In genomic region chr5:42631241-42631640, GRCh38 we compare ENCODE assay signal across 28 cellular contexts.
"Had no signal": no experiment of that assay in that cellular context is flagged by ENCODE, and none has a peak within 500 bp of the region (broad histone marks: within the 10 kb centered on the region; RNA-seq: fewer than 3 reads in every experiment).

No MANE protein-coding gene starts in this region.

- H3K4me2 ChIP-seq: SK-N-SH had no signal

- H3K4me1 ChIP-seq: ascending aorta, SJSA1 had no signal

- H3K9ac ChIP-seq: SK-N-SH had no signal

- H3K4me1 Mint-ChIP-seq: activated CD4-positive, alpha-beta T cell treated with anti-CD3 and anti-CD28 coated beads, Interleukin-2, amount 10 ng/mL, durations not matched to agents 24 days and 14 days; activated naive CD4-positive, alpha-beta T cell treated with anti-CD3 and anti-CD28 coated beads, Interleukin-2, amount 50 U/mL, for 24 hours; activated naive CD8-positive, alpha-beta T cell treated with anti-CD3 and anti-CD28 coated beads, Interleukin-2, amount 10 ng/mL, durations not matched to agents 7 days and 5 days had no signal

- H3K27ac Mint-ChIP-seq: activated CD4-positive, alpha-beta T cell treated with anti-CD3 and anti-CD28 coated beads, Interleukin-2, amount 10 ng/mL, durations not matched to agents 24 days and 14 days; activated CD8-positive, alpha-beta T cell treated with anti-CD3 and anti-CD28 coated beads for 36 hours; activated naive CD4-positive, alpha-beta T cell treated with anti-CD3 and anti-CD28 coated beads, Interleukin-2, amount 50 U/mL, for 24 hours; activated naive CD8-positive, alpha-beta T cell treated with anti-CD3 and anti-CD28 coated beads, Interleukin-2, amount 10 ng/mL, durations not matched to agents 7 days and 5 days; activated T-cell treated with anti-CD3 and anti-CD28 coated beads, Interleukin-2, amount 50 U/mL, for 24 hours; activated T-helper 2 cell treated with anti-CD3 and anti-CD28 coated beads, Interferon-gamma antibody, Interleukin-2, Interleukin-4, amounts not matched to agents 10 μg/mL and 5 μg/mL and 100 μg/mL, durations not matched to agents 14 hours and 24 hours and 36 hours; T-helper 1 cell treated with Interleukin-12 subunit alpha and Interleukin-12 subunit beta and Interleukin-4 antibody, amounts not matched to agents 30 μg/mL and 1 μg/mL, for 36 hours; T-helper 2 cell treated with Interferon-gamma antibody and Interleukin-4, amounts not matched to agents 5 μg/mL and 100 μg/mL, for 36 hours had no signal

- H3K9me3 ChIP-seq: ascending aorta, SJSA1, SK-N-SH had no signal

- ATAC-seq: activated CD8-positive, alpha-beta T cell treated with anti-CD3 and anti-CD28 coated beads for 36 hours had no signal

- H3K9me3 Mint-ChIP-seq: activated CD4-positive, alpha-beta T cell treated with anti-CD3 and anti-CD28 coated beads, Interleukin-2, amount 10 ng/mL, durations not matched to agents 24 days and 14 days; activated CD8-positive, alpha-beta T cell treated with anti-CD3 and anti-CD28 coated beads for 36 hours; activated naive CD4-positive, alpha-beta T cell treated with anti-CD3 and anti-CD28 coated beads, Interleukin-2, amount 50 U/mL, for 24 hours; activated naive CD8-positive, alpha-beta T cell treated with anti-CD3 and anti-CD28 coated beads, Interleukin-2, amount 10 ng/mL, durations not matched to agents 7 days and 5 days; activated T-cell treated with anti-CD3 and anti-CD28 coated beads, Interleukin-2, amount 50 U/mL, for 24 hours; activated T-helper 2 cell treated with anti-CD3 and anti-CD28 coated beads, Interferon-gamma antibody, Interleukin-2, Interleukin-4, amounts not matched to agents 10 μg/mL and 5 μg/mL and 100 μg/mL, durations not matched to agents 14 hours and 24 hours and 36 hours; T-helper 1 cell treated with Interleukin-12 subunit alpha and Interleukin-12 subunit beta and Interleukin-4 antibody, amounts not matched to agents 30 μg/mL and 1 μg/mL, for 36 hours; T-helper 2 cell treated with Interferon-gamma antibody and Interleukin-4, amounts not matched to agents 5 μg/mL and 100 μg/mL, for 36 hours had no signal

- DNase-seq: activated CD4-positive, alpha-beta T cell treated with anti-CD3 and anti-CD28 coated beads, Interleukin-2, amount 10 ng/mL, durations not matched to agents 24 days and 14 days; activated CD4-positive, alpha-beta T cell treated with anti-CD3 and anti-CD28 coated beads, Interleukin-2, amount 50 U/mL, for 4 hours; activated CD8-positive, alpha-beta T cell treated with anti-CD3 and anti-CD28 coated beads for 36 hours; activated gamma-delta T cell; activated naive CD4-positive, alpha-beta T cell treated with Interleukin-2 at 50 U/mL for 16 hours; activated naive CD8-positive, alpha-beta T cell treated with anti-CD3 and anti-CD28 coated beads, Interleukin-2, amount 10 ng/mL, durations not matched to agents 7 days and 5 days; activated T-cell treated with anti-CD3 and anti-CD28 coated beads, Interleukin-2, amount 50 U/mL, for 24 hours; amygdala; NCI-H1092 treated with DMSO at 0.1 percent for 48 hours; NCI-H1417; NCI-H146; NCI-H187; NCI-H2029 treated with DMSO at 0.1 percent for 48 hours; NCI-H2107; NCI-H2171; NCI-H510A; NCI-H526; NCI-H748 treated with DMSO at 0.1 percent for 48 hours; NK-92 treated with Interleukin-12 subunit alpha and Interleukin-12 subunit beta, amount 100 ng/mL, for 24 hours; OCI-M1; SHP77 treated with DMSO at 0.1 percent for 48 hours; SK-N-SH had no signal

- H3K27me3 Mint-ChIP-seq: activated naive CD8-positive, alpha-beta T cell treated with anti-CD3 and anti-CD28 coated beads, Interleukin-2, amount 10 ng/mL, durations not matched to agents 7 days and 5 days; activated T-cell treated with anti-CD3 and anti-CD28 coated beads, Interleukin-2, amount 50 U/mL, for 24 hours had no signal

- H3K4me3 Mint-ChIP-seq: activated CD4-positive, alpha-beta T cell treated with anti-CD3 and anti-CD28 coated beads, Interleukin-2, amount 10 ng/mL, durations not matched to agents 24 days and 14 days; activated CD8-positive, alpha-beta T cell treated with anti-CD3 and anti-CD28 coated beads for 36 hours; activated naive CD4-positive, alpha-beta T cell treated with anti-CD3 and anti-CD28 coated beads, Interleukin-2, amount 50 U/mL, for 24 hours; activated naive CD8-positive, alpha-beta T cell treated with anti-CD3 and anti-CD28 coated beads, Interleukin-2, amount 10 ng/mL, durations not matched to agents 7 days and 5 days; activated T-cell treated with anti-CD3 and anti-CD28 coated beads, Interleukin-2, amount 50 U/mL, for 24 hours; T-helper 1 cell treated with Interleukin-12 subunit alpha and Interleukin-12 subunit beta and Interleukin-4 antibody, amounts not matched to agents 30 μg/mL and 1 μg/mL, for 36 hours; T-helper 2 cell treated with Interferon-gamma antibody and Interleukin-4, amounts not matched to agents 5 μg/mL and 100 μg/mL, for 36 hours had no signal

- H3K36me3 ChIP-seq: ascending aorta, SJSA1 had no signal

- H3K4me3 ChIP-seq: ascending aorta, SJSA1 had no signal

- H3K27me3 ChIP-seq: ascending aorta, SJSA1 had no signal

- H3K36me3 Mint-ChIP-seq: activated naive CD4-positive, alpha-beta T cell treated with anti-CD3 and anti-CD28 coated beads, Interleukin-2, amount 50 U/mL, for 24 hours; activated naive CD8-positive, alpha-beta T cell treated with anti-CD3 and anti-CD28 coated beads, Interleukin-2, amount 10 ng/mL, durations not matched to agents 7 days and 5 days had no signal

- H3K27ac ChIP-seq: ascending aorta, SJSA1 had no signal
